ENCODE assay signal across 13 cellular contexts in the genomic region with DNA sequence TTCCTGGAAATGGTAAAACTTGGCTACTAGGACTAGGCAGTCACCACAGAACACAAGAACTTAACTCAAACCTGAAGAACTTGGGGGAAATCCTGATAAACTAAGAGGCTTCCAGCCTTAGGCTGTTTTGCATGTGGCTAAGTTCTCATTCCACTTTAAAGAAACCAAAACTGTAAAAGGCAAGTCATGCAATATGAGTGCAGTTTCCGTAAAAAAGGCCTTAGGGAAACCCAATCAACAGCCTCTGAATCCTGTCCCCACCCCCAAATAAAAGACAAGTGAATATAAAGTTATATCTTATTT.
DNase-seq lines count a peak whose midpoint lies in the region; ATAC-seq, FAIRE-seq and TF ChIP-seq lines count a peak whose summit lies in the region.
"Had no signal": no experiment of that assay in that cellular context is flagged by ENCODE, and none has a peak within 500 bp of the region (broad histone marks: within the 10 kb centered on the region; RNA-seq: fewer than 3 reads in every experiment).

No MANE protein-coding gene starts in this region.

- H3K79me2 ChIP-seq in SU-DHL-6 (ENCODE audit: insufficient read depth, low read length), result peaks cover 66% of the 10 kb centered on the region

- TF ChIP-seq CTCF in SU-DHL-6 (IDR thresholded peaks at IDR 0.05; ENCODE audit: insufficient read depth, low read length, poor library complexity, severe bottlenecking), result no peak

- peak; percentile 65 for ATAC-seq in GM19438 (IDR thresholded peaks at IDR 0.05; ENCODE audit: low read depth, unreplicated experiment)
- ATAC-seq in HG02981 (IDR thresholded peaks at IDR 0.05; ENCODE audit: unreplicated experiment), result peak; percentile 53
- ATAC-seq in HG03025 (IDR thresholded peaks at IDR 0.05; ENCODE audit: low FRiP score, unreplicated experiment), result no peak

- H3F3A ChIP-seq in SU-DHL-6 (ENCODE audit: insufficient read depth), result peaks cover 41% of the 10 kb centered on the region

- H3K4me3 ChIP-seq in SU-DHL-6 (ENCODE audit: insufficient read depth, low read length, poor library complexity, severe bottlenecking), result no peak overlapping the region
- H3K4me3 ChIP-seq: upper lobe of right lung had no signal

- H3K9me3 ChIP-seq in SU-DHL-6 (ENCODE audit: insufficient read depth, low read length), result no peaks in the 10 kb centered on the region
- H3K9me3 ChIP-seq: upper lobe of right lung had no signal

- H3K27me3 ChIP-seq in SU-DHL-6 (ENCODE audit: low read length), result no peaks in the 10 kb centered on the region
- H3K27me3 ChIP-seq: upper lobe of right lung had no signal

- peak; percentile 85 for FAIRE-seq in GM12892 (lab: Jason Lieb, UNC)
- FAIRE-seq: HTR-8/SVneo had no signal

- no peak for TF ChIP-seq POLR2A in GM12892 (IDR thresholded peaks at IDR 0.05; ENCODE audit: low read depth, low read length)

- H3K9ac ChIP-seq in SU-DHL-6 (ENCODE audit: low read length), result no peak overlapping the region

- peak overlapping the region; percentile 67 for H3K27ac ChIP-seq in SU-DHL-6 (ENCODE audit: low read depth, low read length)
- H3K27ac ChIP-seq: upper lobe of right lung had no signal

- H4K20me1 ChIP-seq in SU-DHL-6 (ENCODE audit: low read depth, low read length), result no peaks in the 10 kb centered on the region

- no peaks in the 10 kb centered on the region for H3K9me2 ChIP-seq in SU-DHL-6 (replicated peaks; ENCODE audit: insufficient read depth, low read length)

- peaks cover 14% of the 10 kb centered on the region; the same call in 1 of the 2 replicates for H3K36me3 ChIP-seq in SU-DHL-6 (ENCODE audit: low read length)
- H3K36me3 ChIP-seq: upper lobe of right lung had no signal

- peak overlapping the region; percentile 38 for H3K4me2 ChIP-seq in SU-DHL-6 (ENCODE audit: low read depth, low read length, poor library complexity, severe bottlenecking)

- intact Hi-C loops in head of caudate nucleus (cut with DNase I), result loop anchor here (5.0 to 10.0 kb wide), 3 partner anchors 98 to 241 kb away; a partner anchor contains a TSS

- no peak overlapping the region for H2AFZ ChIP-seq in SU-DHL-6 (ENCODE audit: low read depth, low read length, severe bottlenecking)

- DNase-seq in GM12892 (ENCODE audit: insufficient read length) (no peak), AG08395 (ENCODE audit: low spot score) (no peak), head of caudate nucleus (no peak), 8988T (no peak)
- DNase-seq: activated CD4-positive, alpha-beta T cell treated with anti-CD3 and anti-CD28 coated beads for 1 hour; NCI-H187 treated with DMSO at 0.1 percent for 48 hours; RPMI8226; upper lobe of right lung had no signal
